11 cellular contexts compared by ENCODE assay signal in the genomic region with DNA sequence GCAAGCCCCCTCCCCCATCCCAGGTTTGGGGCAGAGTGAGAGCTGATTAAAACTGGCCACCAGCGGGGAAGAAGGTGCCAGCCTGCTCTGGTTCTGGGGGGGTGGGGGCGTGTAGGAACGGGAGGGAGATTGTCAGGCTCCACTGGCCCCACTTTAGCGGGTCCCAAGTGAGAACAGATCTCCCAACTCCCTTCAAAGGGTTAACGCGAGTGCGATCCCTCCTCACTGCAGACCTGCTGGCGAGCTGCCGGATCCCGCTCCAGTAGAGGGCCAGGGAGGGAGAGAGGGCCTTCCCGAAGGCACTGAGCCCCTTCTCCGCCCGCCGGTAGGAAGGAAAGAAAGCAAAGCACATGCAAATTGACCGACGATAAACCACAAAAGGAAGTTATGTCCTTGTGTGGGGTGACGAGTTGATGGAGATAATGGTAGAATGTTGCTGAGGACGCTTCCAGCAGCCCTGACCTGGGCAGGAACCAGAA. TPM values are rescaled to one million over a fixed set of nuclear protein-coding genes. Genes with fewer than 3 reads are reported as not detected.
DNase-seq lines count a peak whose midpoint lies in the region; ATAC-seq and TF ChIP-seq lines count a peak whose summit lies in the region.
"Had no signal": no experiment of that assay in that cellular context is flagged by ENCODE, and none has a peak within 500 bp of the region (broad histone marks: within the 10 kb centered on the region; RNA-seq: fewer than 3 reads in every experiment).

No MANE protein-coding gene starts in this region.

- H3K9me3 Mint-ChIP-seq in activated CD4-positive, alpha-beta T cell treated with anti-CD3 and anti-CD28 coated beads, Interleukin-2, amount 10 ng/mL, durations not matched to agents 24 days and 14 days: no peaks in the 10 kb centered on the region
- H3K9me3 Mint-ChIP-seq in activated naive CD8-positive, alpha-beta T cell treated with anti-CD3 and anti-CD28 coated beads, Interleukin-2, amount 10 ng/mL, durations not matched to agents 7 days and 5 days: no peaks in the 10 kb centered on the region

- H3K9me3 ChIP-seq in stomach smooth muscle (ENCODE audit: control insufficient read depth in 2 of 2, low read length in 2 of 2): no peaks in the 10 kb centered on the region

- TF ChIP-seq CTCF in kidney epithelial cell (IDR thresholded peaks at IDR 0.05; ENCODE audit: insufficient read depth, low read length, poor library complexity, severe bottlenecking): no peak

- no peak for DNase-seq in activated CD4-positive, alpha-beta T cell treated with anti-CD3 and anti-CD28 coated beads, Interleukin-2, amount 10 ng/mL, durations not matched to agents 24 days and 14 days
- DNase-seq in activated CD4-positive, alpha-beta T cell treated with anti-CD3 and anti-CD28 coated beads, Interleukin-2, amount 50 U/mL, for 4 hours: no peak
- DNase-seq in activated naive CD8-positive, alpha-beta T cell treated with anti-CD3 and anti-CD28 coated beads, Interleukin-2, amount 10 ng/mL, durations not matched to agents 7 days and 5 days: no peak
- DNase-seq in kidney epithelial cell (ENCODE audit: low read depth): no peak
- DNase-seq: effector CD4-positive, alpha-beta T cell; natural killer cell; stimulated activated CD8-positive, alpha-beta memory T cell treated with anti-CD3 and anti-CD28 coated beads, Interleukin-4, amount 100 ng/mL, for 48 hours had no signal

- H3K4me1 Mint-ChIP-seq in activated CD4-positive, alpha-beta T cell treated with anti-CD3 and anti-CD28 coated beads, Interleukin-2, amount 10 ng/mL, durations not matched to agents 24 days and 14 days: peaks cover 5% of the 10 kb centered on the region
- H3K4me1 Mint-ChIP-seq in activated naive CD8-positive, alpha-beta T cell treated with anti-CD3 and anti-CD28 coated beads, Interleukin-2, amount 10 ng/mL, durations not matched to agents 7 days and 5 days: peaks cover 2% of the 10 kb centered on the region

- H3K36me3 Mint-ChIP-seq in activated CD4-positive, alpha-beta T cell treated with anti-CD3 and anti-CD28 coated beads, Interleukin-2, amount 10 ng/mL, durations not matched to agents 24 days and 14 days (ENCODE audit: low read depth): no peaks in the 10 kb centered on the region
- no peaks in the 10 kb centered on the region for H3K36me3 Mint-ChIP-seq in activated naive CD8-positive, alpha-beta T cell treated with anti-CD3 and anti-CD28 coated beads, Interleukin-2, amount 10 ng/mL, durations not matched to agents 7 days and 5 days
- H3K36me3 Mint-ChIP-seq: natural killer cell had no signal

- H3K27ac Mint-ChIP-seq in activated CD4-positive, alpha-beta T cell treated with anti-CD3 and anti-CD28 coated beads, Interleukin-2, amount 10 ng/mL, durations not matched to agents 24 days and 14 days: no peak overlapping the region
- H3K27ac Mint-ChIP-seq in activated naive CD8-positive, alpha-beta T cell treated with anti-CD3 and anti-CD28 coated beads, Interleukin-2, amount 10 ng/mL, durations not matched to agents 7 days and 5 days: no peak overlapping the region
- H3K27ac Mint-ChIP-seq: natural killer cell had no signal

- peaks cover 50% of the 10 kb centered on the region for H3K27me3 Mint-ChIP-seq in activated CD4-positive, alpha-beta T cell treated with anti-CD3 and anti-CD28 coated beads, Interleukin-2, amount 10 ng/mL, durations not matched to agents 24 days and 14 days
- H3K27me3 Mint-ChIP-seq in activated naive CD8-positive, alpha-beta T cell treated with anti-CD3 and anti-CD28 coated beads, Interleukin-2, amount 10 ng/mL, durations not matched to agents 7 days and 5 days: peaks cover 43% of the 10 kb centered on the region

- H3K4me3 Mint-ChIP-seq in activated CD4-positive, alpha-beta T cell treated with anti-CD3 and anti-CD28 coated beads, Interleukin-2, amount 10 ng/mL, durations not matched to agents 24 days and 14 days: peak overlapping the region; percentile 62
- peak overlapping the region; percentile 71 for H3K4me3 Mint-ChIP-seq in activated naive CD8-positive, alpha-beta T cell treated with anti-CD3 and anti-CD28 coated beads, Interleukin-2, amount 10 ng/mL, durations not matched to agents 7 days and 5 days

- H3K27me3 ChIP-seq in kidney epithelial cell (ENCODE audit: control insufficient read depth, insufficient read depth, low read length) (peaks cover 21% of the 10 kb centered on the region), stomach smooth muscle (ENCODE audit: control insufficient read depth in 1 of 2, insufficient read depth in 2 of 2, low read length in 2 of 2) (peaks cover 3 to 15% of the 10 kb centered on the region in 2 donors)

- ATAC-seq in activated naive CD8-positive, alpha-beta T cell treated with anti-CD3 and anti-CD28 coated beads, Interleukin-2, amount 10 ng/mL, durations not matched to agents 7 days and 5 days (ENCODE audit: low read depth): no peak
- ATAC-seq in GM18505 (IDR thresholded peaks at IDR 0.05; ENCODE audit: unreplicated experiment): no peak
- ATAC-seq in GM21723 (IDR thresholded peaks at IDR 0.05; ENCODE audit: unreplicated experiment): no peak
- no peak for ATAC-seq in HG03108 (IDR thresholded peaks at IDR 0.05; ENCODE audit: unreplicated experiment)
- ATAC-seq: natural killer cell had no signal

- intact Hi-C loops in activated CD4-positive, alpha-beta T cell treated with anti-CD3 and anti-CD28 coated beads, Interleukin-2, amount 10 ng/mL, durations not matched to agents 24 days and 14 days (cut with micrococcal nuclease): no loop called here

- H3K4me1 ChIP-seq in stomach smooth muscle (ENCODE audit: control insufficient read depth, insufficient read depth, low read length): peaks cover 20% of the 10 kb centered on the region

- peak overlapping the region in 1 of 2 donors; percentile 13 for H3K9ac ChIP-seq in stomach smooth muscle (ENCODE audit: low read length in 2 of 2)

- POLR2A ChIA-PET in activated naive CD8-positive, alpha-beta T cell treated with anti-CD3 and anti-CD28 coated beads, Interleukin-2, amount 10 ng/mL, durations not matched to agents 7 days and 5 days (lab: Charles Lee): no interaction called here

- no peak for TF ChIP-seq POLR2A in GM18505 (IDR thresholded peaks at IDR 0.05; ENCODE audit: borderline replicate concordance, extremely low read depth, insufficient read depth, insufficient read length)

- H3K36me3 ChIP-seq in kidney epithelial cell (ENCODE audit: control insufficient read depth, insufficient read depth, low read length) (no peaks in the 10 kb centered on the region), stomach smooth muscle (ENCODE audit: control insufficient read depth in 2 of 2, insufficient read depth in 2 of 2, low read length in 2 of 2) (no peaks in the 10 kb centered on the region)

- no peak overlapping the region for H3K27ac ChIP-seq in stomach smooth muscle (ENCODE audit: low read length)

- H3K4me3 ChIP-seq in kidney epithelial cell (ENCODE audit: low read depth, low read length) (peak overlapping the region; percentile 58), stomach smooth muscle (ENCODE audit: low read length in 2 of 2) (peak overlapping the region; percentile 62 to 69)

RNA-seq across cellular contexts. Expression of a gene that starts 1.3 kb away (rescaled TPM):
- total RNA-seq in activated CD4-positive, alpha-beta T cell treated with anti-CD3 and anti-CD28 coated beads, Interleukin-2, amount 10 ng/mL, durations not matched to agents 24 days and 14 days: not detected in 2 replicates
- not detected for total RNA-seq in activated naive CD8-positive, alpha-beta T cell treated with anti-CD3 and anti-CD28 coated beads, Interleukin-2, amount 10 ng/mL, durations not matched to agents 7 days and 5 days
- 10.2 and 10.7 TPM in 2 replicates for total RNA-seq in kidney epithelial cell
- total RNA-seq: natural killer cell had no signal

Comparison
In these comparisons a context has a peak if more than half of its experiments do, and no peak if none do; other contexts are left out.
1. RNA of a gene that starts 1.3 kb away (total RNA-seq): 10.2 to 10.7 TPM in kidney epithelial cell; not detected in activated CD4-positive, alpha-beta T cell treated with anti-CD3 and anti-CD28 coated beads, Interleukin-2, amount 10 ng/mL, durations not matched to agents 24 days and 14 days and not detected in activated naive CD8-positive, alpha-beta T cell treated with anti-CD3 and anti-CD28 coated beads, Interleukin-2, amount 10 ng/mL, durations not matched to agents 7 days and 5 days; every median in the first group is over 10 times any median in the second.